Comparison of ENCODE assay signal across 1 cellular context in genomic region chr19:17320435-17320834, GRCh38.
TF ChIP-seq lines count a peak whose summit lies in the region.

No MANE protein-coding gene starts in this region.

TF ChIP-seq in K562, 482 proteins besides CTCF, POLR2A, EP300 and RAD21:
- TF ChIP-seq ZNF561 (CRISPR knock-in tag; conservative IDR thresholded peaks at IDR 0.05), result no peak
- TF ChIP-seq RFX1 (IDR thresholded peaks at IDR 0.05), result no peak
- TF ChIP-seq POLR2G (IDR thresholded peaks at IDR 0.05; ENCODE audit: low read depth, low read length), result peak; percentile 50; the same call in 1 of the 2 replicates
- TF ChIP-seq FOXK1 (CRISPR knock-in tag; IDR thresholded peaks at IDR 0.05; ENCODE audit: borderline replicate concordance), result no peak
- no peak for TF ChIP-seq ZNF507 (tag; conservative IDR thresholded peaks at IDR 0.05)
- no peak for TF ChIP-seq KLF1 (tag; IDR thresholded peaks at IDR 0.05)
- TF ChIP-seq MTA2 (IDR thresholded peaks at IDR 0.05; ENCODE audit: low read depth), result no peak
- no peak for TF ChIP-seq ADNP (tag; IDR thresholded peaks at IDR 0.05)
- 0 out of 2 replicates have a peak, but pooled peaks have one; percentile 20 for TF ChIP-seq ZBTB33 (CRISPR knock-in tag; IDR thresholded peaks at IDR 0.05)
- TF ChIP-seq RCOR1 (IDR thresholded peaks at IDR 0.05; ENCODE audit: borderline replicate concordance in 1 of 2, low read depth in 2 of 2, low read length in 2 of 2), result no peak
- no peak for TF ChIP-seq CGGBP1 (CRISPR knock-in tag; IDR thresholded peaks at IDR 0.05)
- TF ChIP-seq JUN (IDR thresholded peaks at IDR 0.05; ENCODE audit: borderline replicate concordance, low read depth, low read length), result no peak
- TF ChIP-seq JUN (CRISPR knock-in tag; IDR thresholded peaks at IDR 0.05; ENCODE audit: borderline replicate concordance), result no peak
- TF ChIP-seq HLTF (IDR thresholded peaks at IDR 0.05), result no peak
- TF ChIP-seq HDAC1 (IDR thresholded peaks at IDR 0.05), result no peak
